In genomic region chr7:23598321-23598720, GRCh38 we compare ENCODE assay signal across 8 cellular contexts. TPM values are rescaled to one million over a fixed set of nuclear protein-coding genes. Genes with fewer than 3 reads are reported as not detected.
DNase-seq lines count a peak whose midpoint lies in the region; ATAC-seq and TF ChIP-seq lines count a peak whose summit lies in the region.

No MANE protein-coding gene starts in this region.

- no peaks in the 10 kb centered on the region for H3K27me3 Mint-ChIP-seq in activated CD8-positive, alpha-beta memory T cell treated with anti-CD3 and anti-CD28 coated beads, Interleukin-2, amount 10 ng/mL, durations not matched to agents 7 days and 5 days
- peaks cover 2% of the 10 kb centered on the region for H3K27me3 Mint-ChIP-seq in activated CD8-positive, alpha-beta T cell treated with anti-CD3 and anti-CD28 coated beads for 36 hours

- H3K4me1 ChIP-seq in thoracic aorta (ENCODE audit: control insufficient read depth in 1 of 2, low read depth in 2 of 2), result peaks cover 2 to 18% of the 10 kb centered on the region in 2 donors

- no peaks in the 10 kb centered on the region for H3K9me3 ChIP-seq in thoracic aorta

- H3K36me3 Mint-ChIP-seq in activated CD8-positive, alpha-beta memory T cell treated with anti-CD3 and anti-CD28 coated beads, Interleukin-2, amount 10 ng/mL, durations not matched to agents 7 days and 5 days, result peaks cover 10% of the 10 kb centered on the region
- peaks cover 3% of the 10 kb centered on the region for H3K36me3 Mint-ChIP-seq in activated CD8-positive, alpha-beta T cell treated with anti-CD3 and anti-CD28 coated beads for 36 hours (ENCODE audit: low read depth)

- no peak for DNase-seq in activated CD8-positive, alpha-beta memory T cell treated with anti-CD3 and anti-CD28 coated beads, Interleukin-2, amount 10 ng/mL, durations not matched to agents 7 days and 5 days
- no peak for DNase-seq in activated CD8-positive, alpha-beta memory T cell treated with anti-CD3 and anti-CD28 coated beads for 24 hours
- no peak for DNase-seq in activated CD8-positive, alpha-beta T cell treated with anti-CD3 and anti-CD28 coated beads for 36 hours
- DNase-seq in iPS-NIHi7 (ENCODE audit: extremely low spot score) (peak; percentile 31), thoracic aorta (ENCODE audit: low spot score) (no peak)

- H3K36me3 ChIP-seq in thoracic aorta, result no peaks in the 10 kb centered on the region

- H3K4me3 ChIP-seq in thoracic aorta, result peak overlapping the region; percentile 81

- H3K27me3 ChIP-seq in thoracic aorta (replicated peaks; ENCODE audit: insufficient read depth), result no peaks in the 10 kb centered on the region

- ATAC-seq in activated CD8-positive, alpha-beta memory T cell treated with anti-CD3 and anti-CD28 coated beads, Interleukin-2, amount 10 ng/mL, durations not matched to agents 7 days and 5 days, result no peak
- no peak for ATAC-seq in activated CD8-positive, alpha-beta T cell treated with anti-CD3 and anti-CD28 coated beads for 36 hours
- ATAC-seq in thoracic aorta (ENCODE audit: insufficient number of reproducible peaks, low FRiP score, low read depth), result no peak
- no peak for ATAC-seq in GM18517 (IDR thresholded peaks at IDR 0.05; ENCODE audit: unreplicated experiment)
- ATAC-seq in HG03045 (IDR thresholded peaks at IDR 0.05; ENCODE audit: unreplicated experiment), result no peak
- ATAC-seq in GM21528 (IDR thresholded peaks at IDR 0.05; ENCODE audit: low FRiP score, unreplicated experiment), result no peak

- TF ChIP-seq CTCF in activated CD8-positive, alpha-beta T cell treated with anti-CD3 and anti-CD28 coated beads for 36 hours (IDR thresholded peaks at IDR 0.05), result no peak
- no peak for TF ChIP-seq CTCF in thoracic aorta (IDR thresholded peaks at IDR 0.05)

- no peaks in the 10 kb centered on the region for H3K9me3 Mint-ChIP-seq in activated CD8-positive, alpha-beta memory T cell treated with anti-CD3 and anti-CD28 coated beads, Interleukin-2, amount 10 ng/mL, durations not matched to agents 7 days and 5 days (ENCODE audit: low read depth)
- H3K9me3 Mint-ChIP-seq in activated CD8-positive, alpha-beta T cell treated with anti-CD3 and anti-CD28 coated beads for 36 hours, result peaks cover 5% of the 10 kb centered on the region

- peaks cover 53% of the 10 kb centered on the region for H3K4me1 Mint-ChIP-seq in activated CD8-positive, alpha-beta memory T cell treated with anti-CD3 and anti-CD28 coated beads, Interleukin-2, amount 10 ng/mL, durations not matched to agents 7 days and 5 days
- H3K4me1 Mint-ChIP-seq in activated CD8-positive, alpha-beta T cell treated with anti-CD3 and anti-CD28 coated beads for 36 hours (ENCODE audit: low read depth), result peaks cover 68% of the 10 kb centered on the region

- POLR2A ChIA-PET in activated CD8-positive, alpha-beta T cell treated with anti-CD3 and anti-CD28 coated beads for 36 hours (lab: Charles Lee), result no interaction called here

- CTCF ChIA-PET in activated CD8-positive, alpha-beta memory T cell treated with anti-CD3 and anti-CD28 coated beads, Interleukin-2, amount 10 ng/mL, durations not matched to agents 7 days and 5 days (lab: Charles Lee), result interaction anchor here (1.1 to 2.4 kb wide), 3 partner anchors 49 to 98 kb away, joined by 3 to 14 read pairs (median 4); no protein-coding TSS in a partner anchor
- CTCF ChIA-PET in activated CD8-positive, alpha-beta T cell treated with anti-CD3 and anti-CD28 coated beads for 36 hours (lab: Charles Lee), result interaction anchor here (0.9 to 2.7 kb wide), 6 partner anchors 10 to 114 kb away, joined by 3 to 13 read pairs (median 5); no protein-coding TSS in a partner anchor

- no peak overlapping the region for H3K27ac Mint-ChIP-seq in activated CD8-positive, alpha-beta memory T cell treated with anti-CD3 and anti-CD28 coated beads, Interleukin-2, amount 10 ng/mL, durations not matched to agents 7 days and 5 days
- peak overlapping the region; percentile 47 for H3K27ac Mint-ChIP-seq in activated CD8-positive, alpha-beta T cell treated with anti-CD3 and anti-CD28 coated beads for 36 hours

- intact Hi-C loops in activated CD8-positive, alpha-beta T cell treated with anti-CD3 and anti-CD28 coated beads for 36 hours (cut with micrococcal nuclease), result loop anchor here (5.0 kb wide), 1 partner anchor 66 kb away; the partner anchor contains the start of gene TRA2A

- peak overlapping the region; percentile 95 for H3K27ac ChIP-seq in thoracic aorta

- peak overlapping the region; percentile 84 for H3K4me3 Mint-ChIP-seq in activated CD8-positive, alpha-beta memory T cell treated with anti-CD3 and anti-CD28 coated beads, Interleukin-2, amount 10 ng/mL, durations not matched to agents 7 days and 5 days
- peak overlapping the region; percentile 83 for H3K4me3 Mint-ChIP-seq in activated CD8-positive, alpha-beta T cell treated with anti-CD3 and anti-CD28 coated beads for 36 hours

RNA-seq across cellular contexts. Expression of gene CCDC126, which starts 1.1 kb away (rescaled TPM):
- 1 to 10 TPM; 8.0 to 8.1 TPM for total RNA-seq in activated CD8-positive, alpha-beta memory T cell treated with anti-CD3 and anti-CD28 coated beads, Interleukin-2, amount 10 ng/mL, durations not matched to agents 7 days and 5 days
- 1 to 10 TPM; 5.5 to 6.5 TPM for total RNA-seq in activated CD8-positive, alpha-beta T cell treated with anti-CD3 and anti-CD28 coated beads for 36 hours
- 1 to 10 TPM; 8.5 to 8.8 TPM for total RNA-seq in thoracic aorta
